Comparison of ENCODE assay signal across 8 cellular contexts in the genomic region with DNA sequence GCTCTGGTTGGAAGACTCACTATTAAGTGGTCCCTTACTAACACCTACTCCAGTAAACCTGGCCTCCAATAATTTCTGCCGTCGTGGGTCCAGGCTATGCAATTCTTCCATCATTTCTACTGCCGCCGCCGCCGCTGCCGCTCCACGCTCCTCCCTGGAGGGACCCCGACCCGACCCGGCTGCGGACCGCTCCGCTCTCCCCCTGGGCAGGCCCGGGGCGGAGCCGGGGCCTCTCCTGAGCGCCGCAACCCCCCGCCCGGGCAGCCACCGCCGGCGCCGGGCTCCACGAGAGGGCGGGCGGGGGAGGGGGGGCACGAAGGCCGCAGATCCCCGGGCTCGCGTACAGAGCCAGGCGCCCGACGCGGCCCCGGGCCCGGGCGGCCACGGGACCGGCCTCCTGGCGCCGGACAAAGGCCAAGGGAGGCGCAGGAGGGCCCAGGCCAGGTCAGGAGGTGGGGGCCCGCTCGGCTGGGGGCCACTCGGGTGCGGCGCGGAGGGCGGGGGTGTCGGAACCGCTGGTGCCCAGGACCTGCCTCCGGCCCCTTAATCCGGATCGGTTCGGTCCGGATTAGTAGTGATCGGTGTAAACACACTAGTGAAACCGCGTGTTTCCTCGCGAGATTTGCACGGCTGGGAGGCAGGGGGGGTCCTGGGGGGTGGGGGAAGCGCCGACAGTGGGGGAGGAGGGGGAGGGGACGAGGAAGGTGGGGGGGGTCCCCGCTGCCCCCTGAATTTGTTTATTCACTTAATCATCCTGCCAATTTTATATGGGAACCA.
DNase-seq lines count a peak whose midpoint lies in the region; ATAC-seq and TF ChIP-seq lines count a peak whose summit lies in the region.
"Not testable (repeated sequence)": the region's sequence is repeated elsewhere in the genome, so short reads cannot be mapped to it uniquely, and the experiment has no call there.

No MANE protein-coding gene starts in this region.

- H3K27me3 ChIP-seq in upper lobe of right lung = not testable (repeated sequence)

- H2AFZ ChIP-seq in OCI-LY7 (ENCODE audit: low read length) = not testable (repeated sequence)

- CTCF ChIA-PET in OCI-LY7 (lab: Charles Lee; ENCODE audit: unreplicated experiment) = not testable (repeated sequence)

- H3K27ac ChIP-seq in OCI-LY7 (ENCODE audit: low read depth, low read length, poor library complexity, severe bottlenecking); upper lobe of right lung: not testable (repeated sequence)

- not testable (repeated sequence) for H3K4me3 Mint-ChIP-seq in activated naive CD8-positive, alpha-beta T cell treated with anti-CD3 and anti-CD28 coated beads, Interleukin-2, amount 50 U/mL, for 24 hours

- H3K79me2 ChIP-seq in OCI-LY7 (ENCODE audit: insufficient read depth, low read depth, low read length) = not testable (repeated sequence)

- H3K36me3 Mint-ChIP-seq in activated naive CD8-positive, alpha-beta T cell treated with anti-CD3 and anti-CD28 coated beads, Interleukin-2, amount 50 U/mL, for 24 hours (ENCODE audit: low read depth) = not testable (repeated sequence)

- H3K9me3 ChIP-seq in OCI-LY7 (ENCODE audit: low read length); upper lobe of right lung: not testable (repeated sequence)

- BruUV-seq in OCI-LY7 (replicated peaks; lab: Mats Ljungman, UMichigan) = not testable (repeated sequence)

- not testable (repeated sequence) for H3K9me2 ChIP-seq in OCI-LY7 (ENCODE audit: insufficient read depth, low read length)

- H3K4me1 ChIP-seq in OCI-LY7 (ENCODE audit: insufficient read depth, low read length, poor library complexity, severe bottlenecking); upper lobe of right lung: not testable (repeated sequence)

- not testable (repeated sequence) for H3K27ac Mint-ChIP-seq in activated naive CD8-positive, alpha-beta T cell treated with anti-CD3 and anti-CD28 coated beads, Interleukin-2, amount 50 U/mL, for 24 hours

- not testable (repeated sequence) for H3K4me2 ChIP-seq in OCI-LY7 (ENCODE audit: low read length)

- H4K20me1 ChIP-seq in OCI-LY7 (ENCODE audit: insufficient read depth, low read length) = not testable (repeated sequence)

- intact Hi-C loops in OCI-LY7 (cut with micrococcal nuclease; ENCODE audit: unreplicated experiment); upper lobe of right lung (cut with DNase I): not testable (repeated sequence)

- POLR2A ChIA-PET in OCI-LY7 (lab: Charles Lee) = not testable (repeated sequence)

- TF ChIP-seq CTCF in OCI-LY7 (conservative IDR thresholded peaks at IDR 0.05; ENCODE audit: low read length); upper lobe of right lung (IDR thresholded peaks at IDR 0.05): not testable (repeated sequence)

- DNase-seq in OCI-LY7 (ENCODE audit: low spot score) (peak; percentile 19), fibroblast of gingiva (ENCODE audit: low read depth) (peak; percentile 3), left kidney (ENCODE audit: low read depth, low spot score) (peak; percentile 19)
- DNase-seq in activated CD4-positive, alpha-beta T cell treated with anti-CD3 and anti-CD28 coated beads, Interleukin-2, amount 50 U/mL, for 48 hours = peak; percentile 13 to 24
- DNase-seq in activated naive CD8-positive, alpha-beta T cell treated with anti-CD3 and anti-CD28 coated beads, Interleukin-2, amount 50 U/mL, for 24 hours; upper lobe of right lung: not testable (repeated sequence)
- peak; percentile 4 for DNase-seq in stimulated activated CD4-positive, alpha-beta T cell treated with anti-CD3 and anti-CD28 coated beads, Interleukin-12 subunit alpha, Interleukin-12 subunit beta, amount 100 ng/mL, for 4 hours

- not testable (repeated sequence) for H3K9me3 Mint-ChIP-seq in activated naive CD8-positive, alpha-beta T cell treated with anti-CD3 and anti-CD28 coated beads, Interleukin-2, amount 50 U/mL, for 24 hours

- H3K27me3 Mint-ChIP-seq in activated naive CD8-positive, alpha-beta T cell treated with anti-CD3 and anti-CD28 coated beads, Interleukin-2, amount 50 U/mL, for 24 hours = peaks cover 12% of the 10 kb centered on the region

- not testable (repeated sequence) for H3K4me3 ChIP-seq in OCI-LY7 (ENCODE audit: low read depth, low read length, poor library complexity, severe bottlenecking); upper lobe of right lung

- not testable (repeated sequence) for H3K36me3 ChIP-seq in OCI-LY7 (ENCODE audit: insufficient read depth, low read length); upper lobe of right lung

- peak; percentile 43 for ATAC-seq in GM18867 (IDR thresholded peaks at IDR 0.05; ENCODE audit: unreplicated experiment)
- ATAC-seq in activated naive CD8-positive, alpha-beta T cell treated with anti-CD3 and anti-CD28 coated beads, Interleukin-2, amount 50 U/mL, for 24 hours = peak; percentile 78
- peak; percentile 84 for ATAC-seq in upper lobe of right lung

- H3K4me1 Mint-ChIP-seq in activated naive CD8-positive, alpha-beta T cell treated with anti-CD3 and anti-CD28 coated beads, Interleukin-2, amount 50 U/mL, for 24 hours = not testable (repeated sequence)
